11 cellular contexts compared by ENCODE assay signal in genomic region chr17:38571833-38572274, GRCh38. TPM values are rescaled to one million over a fixed set of nuclear protein-coding genes. Genes with fewer than 3 reads are reported as not detected.
DNase-seq lines count a peak whose midpoint lies in the region; ATAC-seq and TF ChIP-seq lines count a peak whose summit lies in the region.
"Had no signal": no experiment of that assay in that cellular context is flagged by ENCODE, and none has a peak within 500 bp of the region (broad histone marks: within the 10 kb centered on the region; RNA-seq: fewer than 3 reads in every experiment).

No MANE protein-coding gene starts in this region.

- H3K79me2 ChIP-seq in PC-3 (ENCODE audit: low read length), result no peaks in the 10 kb centered on the region

- DNase-seq in activated naive CD4-positive, alpha-beta T cell treated with anti-CD3 and anti-CD28 coated beads, Interleukin-2, amount 50 U/mL, for 72 hours (ENCODE audit: low spot score in 2 of 2), result no peak
- DNase-seq in NB4 (ENCODE audit: low read depth) (peak; percentile 66), substantia nigra (lab: John Stamatoyannopoulos, UW) (peak in 11 of 49 donors; percentile 16 to 58 (median 43)), PC-3 (no peak), SW 1271 (lab: John Stamatoyannopoulos, UW) (no peak)
- DNase-seq: HCEC 1CT; stimulated activated CD4-positive, alpha-beta T cell treated with anti-CD3 and anti-CD28 coated beads, Interleukin-2, amount 100 ng/mL, for 48 hours had no signal

- H3K27me3 Mint-ChIP-seq in activated naive CD4-positive, alpha-beta T cell treated with anti-CD3 and anti-CD28 coated beads, Interleukin-2, amount 50 U/mL, for 24 hours, result peaks cover 71% of the 10 kb centered on the region

- no peaks in the 10 kb centered on the region for H4K20me1 ChIP-seq in PC-3 (ENCODE audit: low read length)

- no peak for ATAC-seq in activated naive CD4-positive, alpha-beta T cell treated with anti-CD3 and anti-CD28 coated beads, Interleukin-2, amount 50 U/mL, for 72 hours
- ATAC-seq in PC-3 (no peak), HG02571 (IDR thresholded peaks at IDR 0.05; ENCODE audit: unreplicated experiment) (no peak)

- H3K4me3 Mint-ChIP-seq in activated naive CD4-positive, alpha-beta T cell treated with anti-CD3 and anti-CD28 coated beads, Interleukin-2, amount 50 U/mL, for 24 hours, result peak overlapping the region; percentile 50

- POLR2A ChIA-PET in PC-3 (lab: Charles Lee; ENCODE audit: unreplicated experiment), result no interaction called here

- H3K27ac ChIP-seq in substantia nigra (ENCODE audit: low read depth, low read length, poor library complexity, severe bottlenecking) (peak overlapping the region; percentile 100), PC-3 (ENCODE audit: low read length) (no peak overlapping the region)

- no peak overlapping the region for H3K4me2 ChIP-seq in PC-3 (ENCODE audit: low read length)

- no peaks in the 10 kb centered on the region for H3K36me3 Mint-ChIP-seq in activated naive CD4-positive, alpha-beta T cell treated with anti-CD3 and anti-CD28 coated beads, Interleukin-2, amount 50 U/mL, for 24 hours
- peaks cover 0 to 6% of the 10 kb centered on the region in 2 donors for H3K36me3 Mint-ChIP-seq in activated naive CD4-positive, alpha-beta T cell treated with anti-CD3 and anti-CD28 coated beads, Interleukin-2, amount 50 U/mL, for 72 hours

- H3K9ac ChIP-seq in PC-3 (ENCODE audit: low read length), result no peak overlapping the region

- CTCF ChIA-PET in PC-3 (lab: Charles Lee), result no interaction called here

- H3K27ac Mint-ChIP-seq in activated naive CD4-positive, alpha-beta T cell treated with anti-CD3 and anti-CD28 coated beads, Interleukin-2, amount 50 U/mL, for 24 hours, result no peak overlapping the region
- no peak overlapping the region for H3K27ac Mint-ChIP-seq in activated naive CD4-positive, alpha-beta T cell treated with anti-CD3 and anti-CD28 coated beads, Interleukin-2, amount 50 U/mL, for 72 hours

- H3K27me3 ChIP-seq in PC-3 (ENCODE audit: low read length), result peaks cover 13% of the 10 kb centered on the region

- H3K9me2 ChIP-seq in PC-3 (replicated peaks; ENCODE audit: low read length), result no peaks in the 10 kb centered on the region

- no peaks in the 10 kb centered on the region for H3K36me3 ChIP-seq in PC-3 (ENCODE audit: low read depth, low read length)

- TF ChIP-seq CTCF in NB4 (IDR thresholded peaks at IDR 0.05; ENCODE audit: low read depth, low read length) (no peak), PC-3 (conservative IDR thresholded peaks at IDR 0.05; ENCODE audit: low read depth, low read length) (no peak)

- intact Hi-C loops in PC-3 (cut with micrococcal nuclease), result no loop called here

- H3K4me1 ChIP-seq in PC-3 (ENCODE audit: insufficient read depth, low read length), result no peaks in the 10 kb centered on the region

- no TSS peak for BruUV-seq in PC-3 (replicated peaks; lab: Mats Ljungman, UMichigan)

- peaks cover 14% of the 10 kb centered on the region for H3K4me1 Mint-ChIP-seq in activated naive CD4-positive, alpha-beta T cell treated with anti-CD3 and anti-CD28 coated beads, Interleukin-2, amount 50 U/mL, for 24 hours

- H3K4me3 ChIP-seq in NB4 (ENCODE audit: low read depth, low read length), result no peak overlapping the region
- peak overlapping the region; percentile 4 for H3K4me3 ChIP-seq in iPS-11a (ENCODE audit: low read depth, low read length)
- no peak overlapping the region for H3K4me3 ChIP-seq in PC-3 (ENCODE audit: low read length)

- no peaks in the 10 kb centered on the region for H3K9me3 ChIP-seq in PC-3 (ENCODE audit: low read length)

- H3K9me3 Mint-ChIP-seq in activated naive CD4-positive, alpha-beta T cell treated with anti-CD3 and anti-CD28 coated beads, Interleukin-2, amount 50 U/mL, for 24 hours, result no peaks in the 10 kb centered on the region
- H3K9me3 Mint-ChIP-seq in activated naive CD4-positive, alpha-beta T cell treated with anti-CD3 and anti-CD28 coated beads, Interleukin-2, amount 50 U/mL, for 72 hours, result no peaks in the 10 kb centered on the region

- H2AFZ ChIP-seq in PC-3 (ENCODE audit: low read length), result no peak overlapping the region

- no peaks in the 10 kb centered on the region for H3F3A ChIP-seq in PC-3 (ENCODE audit: low read length, unreplicated experiment)

- TF ChIP-seq POLR2A in NB4 (IDR thresholded peaks at IDR 0.05; ENCODE audit: extremely low read depth, insufficient read length), result no peak

RNA-seq across cellular contexts. Expression of gene SRCIN1, which starts 33.9 kb away (rescaled TPM):
- 1 to 10 TPM; 1.1 to 1.2 TPM for total RNA-seq in activated naive CD4-positive, alpha-beta T cell treated with anti-CD3 and anti-CD28 coated beads, Interleukin-2, amount 50 U/mL, for 72 hours
- total RNA-seq in PC-3 (2014; rRNA removed), result 1.8 and 2.6 TPM in 2 replicates
- total RNA-seq: M059J had no signal
